In genomic region chr19:10763828-10764339, GRCh38 we compare ENCODE assay signal across 14 cellular contexts. TPM values are rescaled to one million over a fixed set of nuclear protein-coding genes. Genes with fewer than 3 reads are reported as not detected.
A peak's percentile ranks its signal among the peaks of the same experiment; 100 is the strongest.
DNase-seq lines count a peak whose midpoint lies in the region; ATAC-seq, FAIRE-seq and TF ChIP-seq lines count a peak whose summit lies in the region.
"Had no signal": no experiment of that assay in that cellular context is flagged by ENCODE, and none has a peak within 500 bp of the region (broad histone marks: within the 10 kb centered on the region; RNA-seq: fewer than 3 reads in every experiment).

No MANE protein-coding gene starts in this region.

- DNase-seq in activated CD4-positive, alpha-beta T cell treated with anti-CD3 and anti-CD28 coated beads for 36 hours, result no peak
- DNase-seq in activated CD4-positive, alpha-beta T cell treated with anti-CD3 and anti-CD28 coated beads, Interleukin-2, amount 50 U/mL, for 4 hours, result no peak
- no peak for DNase-seq in T-cell
- DNase-seq in esophagus squamous epithelium (lab: John Stamatoyannopoulos, UW), result no peak
- no peak for DNase-seq in small intestine
- DNase-seq in NCI-H2081 (lab: John Stamatoyannopoulos, UW), result no peak
- no peak for DNase-seq in GM13977 (ENCODE audit: low spot score)
- no peak for DNase-seq in uterus
- DNase-seq: activated CD4-positive, alpha-beta T cell treated with anti-CD3 and anti-CD28 coated beads, Interleukin-2, amount 50 U/mL, for 48 hours; brain microvascular endothelial cell; KG1 had no signal

- H3K4me3 ChIP-seq in esophagus squamous epithelium (no peak overlapping the region), small intestine (ENCODE audit: low read depth in 1 of 2, low read length in 2 of 2) (no peak overlapping the region), uterus (no peak overlapping the region)
- H3K4me3 ChIP-seq: vagina had no signal

- H3K4me1 ChIP-seq in esophagus squamous epithelium (peaks cover 40 to 99% (median 66%) of the 10 kb centered on the region in 3 donors), small intestine (ENCODE audit: control insufficient read depth in 2 of 2, insufficient read depth in 1 of 2, low read depth in 1 of 2, low read length in 1 of 2) (peaks cover 18 to 26% of the 10 kb centered on the region in 2 donors), uterus (peaks cover 0 to 9% of the 10 kb centered on the region in 2 donors)

- POLR2A ChIA-PET in activated CD4-positive, alpha-beta T cell treated with anti-CD3 and anti-CD28 coated beads for 36 hours (lab: Charles Lee), result no interaction called here
- POLR2A ChIA-PET in T-cell (lab: Charles Lee), result interaction anchor here in 1 of 2 donors (0.8 kb wide), 1 partner anchor 13 kb away, joined by 4 read pairs; no protein-coding TSS in a partner anchor

- FAIRE-seq in small intestine (lab: Jason Lieb, UNC), result no peak
- FAIRE-seq: G401.6, islet of Langerhans had no signal

- no peaks in the 10 kb centered on the region for H3K27me3 ChIP-seq in esophagus squamous epithelium
- H3K27me3 ChIP-seq in small intestine (ENCODE audit: control insufficient read depth in 2 of 2, insufficient read depth in 2 of 2, low read length in 2 of 2), result no peaks in the 10 kb centered on the region
- no peaks in the 10 kb centered on the region for H3K27me3 ChIP-seq in uterus
- H3K27me3 ChIP-seq: brain microvascular endothelial cell, vagina had no signal

- no peak for ATAC-seq in activated CD4-positive, alpha-beta T cell treated with anti-CD3 and anti-CD28 coated beads for 36 hours
- no peak for ATAC-seq in T-cell (replicated peaks in 1 of 4)

- peaks cover 29% of the 10 kb centered on the region for H3K36me3 Mint-ChIP-seq in activated CD4-positive, alpha-beta T cell treated with anti-CD3 and anti-CD28 coated beads for 36 hours (ENCODE audit: low read depth)
- H3K36me3 Mint-ChIP-seq in T-cell, result peaks cover 16% of the 10 kb centered on the region

- WGBS in esophagus squamous epithelium, 2 donors, result 77 to 80% methylated on average over 9 to 11 of the region's 11 CpGs
- 69 to 74% (median 72%) methylated on average over 9 to 11 of the region's 11 CpGs for WGBS in small intestine, 3 donors

- in situ Hi-C loops in GM13977 (cut with MboI; ENCODE audit: low pct_unique_long_range_greater_than_20kb, low sequenced_read_pairs, unreplicated experiment), result no loop called here

- H3K9me3 Mint-ChIP-seq in activated CD4-positive, alpha-beta T cell treated with anti-CD3 and anti-CD28 coated beads for 36 hours (ENCODE audit: low read depth), result peaks cover under 1% of the 10 kb centered on the region
- H3K9me3 Mint-ChIP-seq in T-cell, result no peaks in the 10 kb centered on the region

- CTCF ChIA-PET in activated CD4-positive, alpha-beta T cell treated with anti-CD3 and anti-CD28 coated beads for 36 hours (lab: Charles Lee), result interaction anchor here (0.7 kb wide), 1 partner anchor 75 kb away, joined by 3 read pairs; no protein-coding TSS in a partner anchor
- CTCF ChIA-PET in T-cell (lab: Charles Lee), result no interaction called here

- TF ChIP-seq CTCF in esophagus squamous epithelium (IDR thresholded peaks at IDR 0.05) (no peak), GM13977 (IDR thresholded peaks at IDR 0.05; ENCODE audit: extremely low read depth, insufficient read depth, missing control alignments) (no peak), uterus (IDR thresholded peaks at IDR 0.05) (no peak)

- TF ChIP-seq POLR2A in esophagus squamous epithelium (IDR thresholded peaks at IDR 0.05) (no peak), uterus (IDR thresholded peaks at IDR 0.05) (no peak)

- peaks cover 59% of the 10 kb centered on the region for H3K4me1 Mint-ChIP-seq in activated CD4-positive, alpha-beta T cell treated with anti-CD3 and anti-CD28 coated beads for 36 hours
- peaks cover 68 to 84% (median 72%) of the 10 kb centered on the region in 3 donors for H3K4me1 Mint-ChIP-seq in T-cell

- intact Hi-C loops in activated CD4-positive, alpha-beta T cell treated with anti-CD3 and anti-CD28 coated beads for 36 hours (cut with DNase I, micrococcal nuclease), result no loop called here
- intact Hi-C loops in esophagus squamous epithelium (cut with DNase I), result no loop called here
- intact Hi-C loops in uterus (cut with DNase I; ENCODE audit: low total_unique reads), result no loop called here

- no peaks in the 10 kb centered on the region for H3K9me3 ChIP-seq in esophagus squamous epithelium
- H3K9me3 ChIP-seq in small intestine (ENCODE audit: control insufficient read depth, low read depth), result no peaks in the 10 kb centered on the region
- no peaks in the 10 kb centered on the region for H3K9me3 ChIP-seq in uterus
- H3K9me3 ChIP-seq: vagina had no signal

- no peak overlapping the region for H3K4me3 Mint-ChIP-seq in activated CD4-positive, alpha-beta T cell treated with anti-CD3 and anti-CD28 coated beads for 36 hours
- peak overlapping the region in 1 of 3 donors; percentile 69 for H3K4me3 Mint-ChIP-seq in T-cell

- peak overlapping the region; percentile 40 to 79 (median 68) for H3K27ac ChIP-seq in esophagus squamous epithelium
- H3K27ac ChIP-seq in small intestine (ENCODE audit: low read depth in 1 of 2, low read length in 1 of 2), result peak overlapping the region; percentile 92 to 94
- peak overlapping the region in 1 of 2 donors; percentile 17 for H3K27ac ChIP-seq in uterus
- H3K27ac ChIP-seq: brain microvascular endothelial cell, vagina had no signal

- H3K36me3 ChIP-seq in esophagus squamous epithelium, result peaks cover 6 to 50% (median 8%) of the 10 kb centered on the region in 3 donors
- H3K36me3 ChIP-seq in small intestine (ENCODE audit: control insufficient read depth in 2 of 2, insufficient read depth in 2 of 2, low read length in 2 of 2), result no peaks in the 10 kb centered on the region
- no peaks in the 10 kb centered on the region for H3K36me3 ChIP-seq in uterus

- H3K27ac Mint-ChIP-seq in activated CD4-positive, alpha-beta T cell treated with anti-CD3 and anti-CD28 coated beads for 36 hours, result peak overlapping the region; percentile 89
- H3K27ac Mint-ChIP-seq in T-cell, result peak overlapping the region; percentile 95

- no peaks in the 10 kb centered on the region for H3K27me3 Mint-ChIP-seq in activated CD4-positive, alpha-beta T cell treated with anti-CD3 and anti-CD28 coated beads for 36 hours
- no peaks in the 10 kb centered on the region for H3K27me3 Mint-ChIP-seq in T-cell

RNA-seq across cellular contexts. Expression of gene DNM2, which starts 46.0 kb away (rescaled TPM):
- 100 to 1,000 TPM; 167 to 185 TPM for total RNA-seq in activated CD4-positive, alpha-beta T cell treated with anti-CD3 and anti-CD28 coated beads for 36 hours
- 100 to 1,000 TPM; 272 to 329 (median 297) TPM for total RNA-seq in T-cell
- total RNA-seq in esophagus squamous epithelium, result 100 to 1,000 TPM in 2 of 4 donors, 10 to 100 TPM in 2; 79.9 to 138 (median 102) TPM
- polyA plus RNA-seq in small intestine, result 100 to 1,000 TPM; 146 to 248 (median 186) TPM
- 100 to 1,000 TPM in 2 of 4 donors, 10 to 100 TPM in 2; 46.8 to 150 (median 86.0) TPM for total RNA-seq in uterus
